Comparison of ENCODE assay signal across 1 cellular context in genomic region chr19:58538257-58539168, GRCh38.
TF ChIP-seq lines count a peak whose summit lies in the region.

No MANE protein-coding gene starts in this region.

TF ChIP-seq in SK-N-SH, 30 proteins besides CTCF, POLR2A, EP300 and RAD21 (continued from another document):
- TF ChIP-seq USF2 (IDR thresholded peaks at IDR 0.05; ENCODE audit: borderline replicate concordance, low read depth, low read length) (no peak), SMC3 (IDR thresholded peaks at IDR 0.05; ENCODE audit: low read depth, low read length) (no peak), FOXJ3 (CRISPR knock-in tag; IDR thresholded peaks at IDR 0.05) (no peak), ZBTB33 (IDR thresholded peaks at IDR 0.05; ENCODE audit: borderline replicate concordance, low read depth) (no peak)
